ENCODE assay signal across 15 cellular contexts in genomic region chrX:56802428-56802827, GRCh38.
DNase-seq lines count a peak whose midpoint lies in the region; ATAC-seq and TF ChIP-seq lines count a peak whose summit lies in the region.
"Had no signal": no experiment of that assay in that cellular context is flagged by ENCODE, and none has a peak within 500 bp of the region (broad histone marks: within the 10 kb centered on the region; RNA-seq: fewer than 3 reads in every experiment).

No MANE protein-coding gene starts in this region.

- H3K27ac ChIP-seq in transverse colon, result peak overlapping the region in 1 of 4 donors; percentile 67
- no peak overlapping the region for H3K27ac ChIP-seq in foreskin keratinocyte

- H3K4me3 Mint-ChIP-seq in MCF 10A (ENCODE audit: unreplicated experiment), result peak overlapping the region; percentile 78
- H3K4me3 Mint-ChIP-seq in naive thymus-derived CD8-positive, alpha-beta T cell, result peak overlapping the region in 4 of 10 donors; percentile 95 to 98 (median 96)

- in situ Hi-C loops in transverse colon (cut with MboI; ENCODE audit: low pct_ligation_motif_present in 1 of 4, low pct_unique_long_range_greater_than_20kb in 1 of 4, low sequenced_read_pairs in 3 of 4), result loop anchor here in 1 of 4 donors (25.0 kb wide), 1 partner anchor 185 kb away; the partner anchor contains the start of gene SPIN3

- H3K36me3 Mint-ChIP-seq in MCF 10A (ENCODE audit: insufficient read depth, unreplicated experiment), result peaks cover 17% of the 10 kb centered on the region
- peaks cover 0 to 4% (median 0%) of the 10 kb centered on the region in 3 donors for H3K36me3 Mint-ChIP-seq in naive thymus-derived CD8-positive, alpha-beta T cell

- TF ChIP-seq CTCF in MCF 10A (IDR thresholded peaks at IDR 0.05; ENCODE audit: unreplicated experiment) (no peak), transverse colon (IDR thresholded peaks at IDR 0.05) (no peak), foreskin keratinocyte (conservative IDR thresholded peaks at IDR 0.05) (no peak)

- H3K9me3 ChIP-seq in transverse colon, result no peaks in the 10 kb centered on the region
- H3K9me3 ChIP-seq: uterus had no signal

- TF ChIP-seq EP300 in transverse colon (IDR thresholded peaks at IDR 0.05; ENCODE audit: low read depth), result no peak

- ATAC-seq in left ventricle myocardium superior, result no peak
- no peak for ATAC-seq in naive thymus-derived CD8-positive, alpha-beta T cell
- no peak for ATAC-seq in foreskin keratinocyte

- no peak overlapping the region for H3K4me3 ChIP-seq in transverse colon

- H3K27me3 Mint-ChIP-seq in MCF 10A (ENCODE audit: insufficient read depth, unreplicated experiment), result peaks cover 36% of the 10 kb centered on the region
- no peaks in the 10 kb centered on the region for H3K27me3 Mint-ChIP-seq in naive thymus-derived CD8-positive, alpha-beta T cell
- H3K27me3 Mint-ChIP-seq: activated naive CD8-positive, alpha-beta T cell treated with anti-CD3 and anti-CD28 coated beads, Interleukin-2, amount 10 ng/mL, durations not matched to agents 7 days and 5 days had no signal

- no peak for TF ChIP-seq POLR2A in transverse colon (IDR thresholded peaks at IDR 0.05)

- intact Hi-C loops in cardiac septum (cut with DNase I) (loop anchor here (10.0 kb wide), 1 partner anchor 172 kb away; no protein-coding TSS in a partner anchor), left ventricle myocardium superior (cut with micrococcal nuclease) (no loop called here), MCF 10A (cut with micrococcal nuclease) (no loop called here), transverse colon (cut with DNase I; ENCODE audit: low total_unique reads) (no loop called here)

- H3K27ac Mint-ChIP-seq in MCF 10A (ENCODE audit: low read depth, unreplicated experiment), result no peak overlapping the region
- H3K27ac Mint-ChIP-seq in naive thymus-derived CD8-positive, alpha-beta T cell, result peak overlapping the region in 6 of 10 donors; percentile 25 to 95 (median 78)

- no peaks in the 10 kb centered on the region for H3K9me3 Mint-ChIP-seq in MCF 10A (ENCODE audit: unreplicated experiment)
- no peaks in the 10 kb centered on the region for H3K9me3 Mint-ChIP-seq in naive thymus-derived CD8-positive, alpha-beta T cell
- H3K9me3 Mint-ChIP-seq: activated naive CD8-positive, alpha-beta T cell treated with anti-CD3 and anti-CD28 coated beads, Interleukin-2, amount 10 ng/mL, durations not matched to agents 7 days and 5 days had no signal

- H3K4me1 ChIP-seq in transverse colon (no peaks in the 10 kb centered on the region), foreskin keratinocyte (no peaks in the 10 kb centered on the region)

- POLR2A ChIA-PET in MCF 10A (lab: Yijun Ruan, JAX), result interaction anchor here (1.0 to 1.5 kb wide), 2 partner anchors 38 to 176 kb away, joined by 3 to 7 read pairs; no protein-coding TSS in a partner anchor
- POLR2A ChIA-PET in naive thymus-derived CD8-positive, alpha-beta T cell (lab: Charles Lee), result no interaction called here

- BruUV-seq in MCF 10A (replicated peaks; lab: Mats Ljungman, UMichigan), result no TSS peak

- H3K4me1 Mint-ChIP-seq in MCF 10A (ENCODE audit: insufficient read depth, unreplicated experiment), result peaks cover 21% of the 10 kb centered on the region
- H3K4me1 Mint-ChIP-seq in naive thymus-derived CD8-positive, alpha-beta T cell, result peaks cover 23 to 55% (median 47%) of the 10 kb centered on the region in 4 donors

- CTCF ChIA-PET in MCF 10A (lab: Yijun Ruan, JAX), result interaction anchor here (0.6 to 3.6 kb wide), 13 partner anchors 9 to 1223 kb away, joined by 3 to 69 read pairs (median 4); no protein-coding TSS in a partner anchor

- no peaks in the 10 kb centered on the region for H3K36me3 ChIP-seq in transverse colon
- H3K36me3 ChIP-seq: uterus had no signal

- 73% methylated on average over 4 of the region's 4 CpGs; no CpG with 5 or more reads in 1 of the 2 donors for WGBS in transverse colon (ENCODE audit: low coverage in 1 of 2), 2 donors

- DNase-seq in cardiac septum (ENCODE audit: low spot score) (peak; percentile 59), left ventricle myocardium superior (no peak), MCF 10A (ENCODE audit: unreplicated experiment) (no peak), transverse colon (peak; percentile 6), T-helper 2 cell (no peak), NCI-H345 (lab: John Stamatoyannopoulos, UW) (no peak), foreskin keratinocyte (no peak)
- DNase-seq in naive thymus-derived CD8-positive, alpha-beta T cell, result no peak
- DNase-seq: activated CD4-positive, alpha-beta T cell treated with anti-CD3 and anti-CD28 coated beads for 4 hours; activated naive CD8-positive, alpha-beta T cell treated with anti-CD3 and anti-CD28 coated beads, Interleukin-2, amount 10 ng/mL, durations not matched to agents 7 days and 5 days; effector memory CD4-positive, alpha-beta T cell; kidney glomerular epithelial cell; NCI-H1930; NCI-H524 had no signal

- no peaks in the 10 kb centered on the region for H3K27me3 ChIP-seq in transverse colon
- H3K27me3 ChIP-seq in foreskin keratinocyte, result no peaks in the 10 kb centered on the region
- H3K27me3 ChIP-seq: uterus had no signal

Comparison
In these comparisons a context has a peak if more than half of its experiments do, and no peak if none do; other contexts are left out.
1. DNase-seq: peak in cardiac septum (single experiment) and transverse colon (single experiment); none in left ventricle myocardium superior (single experiment), MCF 10A (single experiment), naive thymus-derived CD8-positive, alpha-beta T cell (0 of 10), T-helper 2 cell (0 of 5), NCI-H345 (single experiment) and foreskin keratinocyte (0 of 2).